ENCODE assay signal across 8 cellular contexts in the genomic region with DNA sequence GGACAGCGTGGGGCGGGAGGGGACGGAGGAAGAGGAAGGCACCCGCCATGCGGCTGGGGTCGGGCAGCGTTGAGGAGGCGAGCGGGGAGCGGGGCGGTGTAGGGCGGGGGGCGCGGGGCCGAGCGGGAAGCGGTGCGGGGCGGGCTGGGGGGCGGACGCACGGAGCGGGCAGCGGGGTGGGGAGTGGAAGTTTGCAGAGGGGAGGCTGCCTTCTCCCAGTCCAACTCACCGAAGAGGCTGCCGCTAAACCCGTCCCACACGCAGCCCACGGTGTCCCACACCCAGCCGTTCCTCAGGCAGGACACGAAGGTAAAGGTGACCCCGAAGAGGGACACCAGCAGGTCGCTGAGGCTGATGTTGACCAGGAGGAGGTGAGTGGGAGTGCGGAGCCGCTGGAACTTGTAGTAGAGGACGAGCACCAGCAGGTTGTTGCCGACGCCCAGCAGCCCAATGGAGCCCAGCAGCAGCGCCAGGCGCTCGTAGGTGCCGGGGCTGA. TPM values are rescaled to one million over a fixed set of nuclear protein-coding genes. Genes with fewer than 3 reads are reported as not detected.
DNase-seq lines count a peak whose midpoint lies in the region; ATAC-seq and TF ChIP-seq lines count a peak whose summit lies in the region.

No MANE protein-coding gene starts in this region.

- TF ChIP-seq POLR2A in suprapubic skin (IDR thresholded peaks at IDR 0.05): no peak

- DNase-seq in DMS153 (lab: John Stamatoyannopoulos, UW) (peak; percentile 26), HPDE6-E6E7 (ENCODE audit: extremely low spot score) (peak; percentile 25), T-helper 17 cell (peak in 2 of 3 donors; percentile 12 to 16), suprapubic skin (ENCODE audit: low spot score in 2 of 2) (peak; percentile 70 to 78), EL (no peak)

- H3K36me3 ChIP-seq in suprapubic skin: no peaks in the 10 kb centered on the region

- H3K27me3 Mint-ChIP-seq in T-helper 17 cell: no peaks in the 10 kb centered on the region

- H3K27me3 ChIP-seq in mononuclear cell (ENCODE audit: insufficient read depth, low read length): no peaks in the 10 kb centered on the region
- H3K27me3 ChIP-seq in suprapubic skin: no peaks in the 10 kb centered on the region

- no peak for TF ChIP-seq EP300 in suprapubic skin (IDR thresholded peaks at IDR 0.05)

- H3K4me3 Mint-ChIP-seq in T-helper 17 cell: peak overlapping the region; percentile 91

- no peaks in the 10 kb centered on the region for H3K9me3 ChIP-seq in T-helper 17 cell (ENCODE audit: control insufficient read depth, low read length, poor library complexity, severe bottlenecking)
- no peaks in the 10 kb centered on the region for H3K9me3 ChIP-seq in mononuclear cell (ENCODE audit: low read depth, low read length)
- H3K9me3 ChIP-seq in suprapubic skin: no peaks in the 10 kb centered on the region

- WGBS in suprapubic skin: under 1% methylated on average over 28 of the region's 42 CpGs

- no peak for TF ChIP-seq CTCF in suprapubic skin (IDR thresholded peaks at IDR 0.05)

- peaks cover 35% of the 10 kb centered on the region for H3K4me1 ChIP-seq in mononuclear cell (ENCODE audit: insufficient read depth, low read length)
- H3K4me1 ChIP-seq in suprapubic skin: peaks cover 40% of the 10 kb centered on the region

- H3K4me1 Mint-ChIP-seq in T-helper 17 cell: peaks cover 16% of the 10 kb centered on the region

- peaks cover 3% of the 10 kb centered on the region for H3K36me3 Mint-ChIP-seq in T-helper 17 cell (ENCODE audit: low read depth)

- H3K27ac ChIP-seq in cingulate gyrus (ENCODE audit: low read depth, low read length) (peak overlapping the region; percentile 47), suprapubic skin (peak overlapping the region; percentile 86)

- ATAC-seq in GM21390 (IDR thresholded peaks at IDR 0.05; ENCODE audit: unreplicated experiment) (peak; percentile 47), T-helper 17 cell (peak; percentile 50)

- H3K4me3 ChIP-seq in mononuclear cell (ENCODE audit: low read length) (peak overlapping the region; percentile 80), suprapubic skin (peak overlapping the region; percentile 83)

- H3K27ac Mint-ChIP-seq in T-helper 17 cell: peak overlapping the region; percentile 67

RNA-seq across cellular contexts. Expression of gene CHML, which starts 0.5 kb away (rescaled TPM):
- 1 to 10 TPM; 4.7 to 7.9 TPM for total RNA-seq in T-helper 17 cell
- total RNA-seq in mononuclear cell: 10.7 TPM
- 10 to 100 TPM in 3 of 4 donors, 1 to 10 TPM in 1; 8.0 to 14.3 (median 12.1) TPM for total RNA-seq in suprapubic skin

RNA-seq across cellular contexts. Expression of gene OPN3, which starts 0.5 kb away (rescaled TPM):
- total RNA-seq in T-helper 17 cell: 1 to 10 TPM; 3.7 to 3.9 TPM
- 14.0 TPM for total RNA-seq in mononuclear cell
- total RNA-seq in suprapubic skin: 10 to 100 TPM; 16.9 to 41.8 (median 28.4) TPM

RNA-seq across cellular contexts. Expression of gene WDR64, which starts 12.4 kb away (rescaled TPM):
- total RNA-seq in T-helper 17 cell (under 1 TPM; 0.35 to 0.37 TPM), mononuclear cell (0.10 TPM), suprapubic skin (not detected)
